In genomic region chr9:31236344-31236743, GRCh38 we compare ENCODE assay signal across 24 cellular contexts.
"Had no signal": no experiment of that assay in that cellular context is flagged by ENCODE, and none has a peak within 500 bp of the region (broad histone marks: within the 10 kb centered on the region; RNA-seq: fewer than 3 reads in every experiment).

No MANE protein-coding gene starts in this region.

- H3K4me3 ChIP-seq: ascending aorta, body of pancreas had no signal

- H3K36me3 ChIP-seq: ascending aorta had no signal

- H3K4me1 ChIP-seq: ascending aorta, body of pancreas had no signal

- H3K4me3 Mint-ChIP-seq: activated CD8-positive, alpha-beta T cell treated with anti-CD3 and anti-CD28 coated beads for 36 hours; activated naive CD8-positive, alpha-beta T cell treated with anti-CD3 and anti-CD28 coated beads, Interleukin-2, amount 50 U/mL, for 24 hours; activated T-helper 1 cell treated with anti-CD3 and anti-CD28 coated beads, Interleukin-12 subunit alpha, Interleukin-12 subunit beta, Interleukin-2, Interleukin-4 antibody, amounts not matched to agents 30 ng/mL and 10 ng/mL and 1 ng/mL, durations not matched to agents 14 hours and 24 hours and 36 hours; WTC11 had no signal

- H3K27me3 ChIP-seq: ascending aorta, body of pancreas had no signal

- H3K36me3 Mint-ChIP-seq: activated naive CD4-positive, alpha-beta T cell treated with anti-CD3 and anti-CD28 coated beads, Interleukin-2, amount 50 U/mL, for 72 hours; WTC11 had no signal

- ATAC-seq: activated CD8-positive, alpha-beta T cell treated with anti-CD3 and anti-CD28 coated beads for 36 hours; activated naive CD8-positive, alpha-beta T cell treated with anti-CD3 and anti-CD28 coated beads, Interleukin-2, amount 50 U/mL, for 24 hours; body of pancreas; WTC11 had no signal

- H3K27ac Mint-ChIP-seq: activated CD8-positive, alpha-beta T cell treated with anti-CD3 and anti-CD28 coated beads for 36 hours; activated naive CD8-positive, alpha-beta T cell treated with anti-CD3 and anti-CD28 coated beads, Interleukin-2, amount 50 U/mL, for 24 hours; activated T-helper 1 cell treated with anti-CD3 and anti-CD28 coated beads, Interleukin-12 subunit alpha, Interleukin-12 subunit beta, Interleukin-2, Interleukin-4 antibody, amounts not matched to agents 30 ng/mL and 10 ng/mL and 1 ng/mL, durations not matched to agents 14 hours and 24 hours and 36 hours; WTC11 had no signal

- H3K27me3 Mint-ChIP-seq: activated CD8-positive, alpha-beta T cell treated with anti-CD3 and anti-CD28 coated beads for 36 hours; activated naive CD8-positive, alpha-beta T cell treated with anti-CD3 and anti-CD28 coated beads, Interleukin-2, amount 50 U/mL, for 24 hours had no signal

- DNase-seq: activated CD8-positive, alpha-beta memory T cell treated with anti-CD3 and anti-CD28 coated beads, Interleukin-2, amount 50 U/mL, for 4 hours; activated CD8-positive, alpha-beta T cell treated with anti-CD3 and anti-CD28 coated beads for 36 hours; activated effector memory CD4-positive, alpha-beta T cell treated with anti-CD3 and anti-CD28 coated beads, Interleukin-2, amount 50 U/mL, for 16 hours; activated naive CD4-positive, alpha-beta T cell treated with Interleukin-2 at 50 U/mL for 16 hours; activated naive CD8-positive, alpha-beta T cell treated with anti-CD3 and anti-CD28 coated beads, Interleukin-2, amount 50 U/mL, for 24 hours; amniotic stem cell; body of pancreas; NCI-H1092 treated with DMSO at 0.1 percent for 48 hours; NCI-H1417 treated with DMSO at 0.1 percent for 48 hours; NCI-H1694; NCI-H2029; NCI-H2107; NCI-H345; NCI-H510A; NCI-H526 treated with DMSO at 0.1 percent for 48 hours; NCI-H82; SIG-M5; SW 1271 had no signal

- FAIRE-seq: colon had no signal

- H3K27ac ChIP-seq: ascending aorta, body of pancreas, KMS-11 had no signal

- H3K9me3 ChIP-seq: ascending aorta, body of pancreas had no signal

- H3K4me1 Mint-ChIP-seq: WTC11 had no signal
